Comparison of ENCODE assay signal across 8 cellular contexts in the genomic region with DNA sequence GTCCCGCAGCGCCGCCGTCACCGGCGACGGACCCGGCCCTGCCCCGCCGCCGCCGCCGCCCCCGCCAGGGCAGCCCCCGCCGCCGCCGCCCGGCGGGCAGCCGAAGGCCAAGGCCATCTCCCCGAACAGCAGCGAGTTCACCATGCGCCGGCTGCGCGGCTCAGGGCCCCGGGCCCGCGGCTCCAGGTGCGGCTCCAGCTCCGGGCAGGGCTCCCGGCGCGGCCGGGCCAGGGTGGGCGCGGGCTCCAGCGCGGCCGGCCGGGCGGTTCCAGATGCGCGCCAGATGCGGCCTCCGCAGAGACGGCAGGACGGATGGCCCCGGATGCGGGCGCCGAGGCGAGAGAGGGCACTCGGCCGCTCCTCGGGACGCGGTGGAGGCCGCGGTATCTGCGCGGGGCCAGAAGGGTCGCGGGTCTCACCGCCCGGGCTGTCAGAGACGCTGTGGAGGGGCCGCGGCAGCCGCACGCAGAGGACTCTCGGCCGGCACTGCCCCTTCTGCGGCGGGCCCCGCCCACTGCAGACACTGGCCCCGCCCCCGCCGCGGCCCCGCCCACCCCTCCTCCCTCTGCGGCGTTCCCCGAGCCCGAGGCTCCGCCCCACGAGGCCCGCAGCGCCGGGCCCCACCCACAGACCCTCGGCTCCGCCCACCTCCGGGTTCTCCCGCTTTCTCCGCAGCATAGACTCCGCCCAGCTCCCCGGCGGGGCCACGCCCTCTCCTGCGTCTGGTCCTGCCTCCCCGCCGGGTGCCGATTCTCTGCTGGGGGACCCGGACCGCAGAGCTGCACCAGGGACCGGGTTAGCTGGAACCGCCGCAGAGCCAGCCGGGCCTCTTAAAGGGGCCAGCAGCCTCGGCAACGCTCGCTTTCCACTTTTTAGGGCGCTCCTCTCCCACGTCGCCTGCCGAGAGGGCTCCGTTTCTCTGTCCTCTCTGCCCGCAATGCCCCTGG.
DNase-seq lines count a peak whose midpoint lies in the region; ATAC-seq and TF ChIP-seq lines count a peak whose summit lies in the region.

IFFO2 (minus strand) TSS at position 488 of the 947 bp plus-strand sequence; CDS start at position 144, 344 bp downstream.

- H3K4me3 Mint-ChIP-seq in nephron, result peak within 1 kb of the TSS; percentile 84 to 91 (median 91)

- H3K79me2 ChIP-seq in DND-41 (ENCODE audit: insufficient read depth, low read length), result no peaks in the 10 kb centered on the region

- peaks cover 20% of the 10 kb centered on the region for H3K27me3 ChIP-seq in DND-41 (ENCODE audit: insufficient read depth, low read length, poor library complexity)

- in situ Hi-C loops in KBM-7 (cut with MboI; ENCODE audit: low pct_unique_long_range_greater_than_20kb, low sequenced_read_pairs), result no loop called here

- peak within 1 kb of the TSS; percentile 81 for H2AFZ ChIP-seq in DND-41 (ENCODE audit: low read depth, low read length)

- no peaks in the 10 kb centered on the region for H3K36me3 Mint-ChIP-seq in nephron (ENCODE audit: low read depth)

- peak within 1 kb of the TSS; percentile 96 for H3K4me2 ChIP-seq in DND-41 (ENCODE audit: insufficient read depth, low read length)

- H3K4me1 Mint-ChIP-seq in nephron, result peaks cover 42% of the 10 kb centered on the region

- peak within 1 kb of the TSS; percentile 26 to 70; a peak in 3 of 4 replicates for H3K4me3 ChIP-seq in DND-41 (ENCODE audit: low read depth in 1 of 2, low read length in 2 of 2)
- H3K4me3 ChIP-seq in fibroblast of pulmonary artery (replicated peaks; ENCODE audit: low read depth, low read length), result peak within 1 kb of the TSS; percentile 72

- no peaks in the 10 kb centered on the region for H3K36me3 ChIP-seq in DND-41 (ENCODE audit: insufficient read depth, low read length)

- TF ChIP-seq CTCF in DND-41 (IDR thresholded peaks at IDR 0.05; ENCODE audit: borderline replicate concordance, extremely low read depth, low read length, poor library complexity, severe bottlenecking), result no peak
- TF ChIP-seq CTCF in fibroblast of pulmonary artery (IDR thresholded peaks at IDR 0.05; ENCODE audit: low read length, missing control alignments), result no peak
- TF ChIP-seq CTCF in nephron (IDR thresholded peaks at IDR 0.05; ENCODE audit: unreplicated experiment in 3 of 3), result no peak

- no peak within 1 kb of the TSS for H3K27ac ChIP-seq in DND-41 (ENCODE audit: low read length)

- peak within 1 kb of the TSS in 1 of 3 experiments; percentile 3 for H3K27ac Mint-ChIP-seq in nephron

- peaks cover 33% of the 10 kb centered on the region for H4K20me1 ChIP-seq in DND-41 (ENCODE audit: insufficient read depth, low read length)

- H3K4me1 ChIP-seq in DND-41 (ENCODE audit: insufficient read depth, low read length), result peaks cover 30% of the 10 kb centered on the region

- ATAC-seq in DND-41 (ENCODE audit: insufficient read depth, low read depth), result peak; percentile 89
- peak; percentile 62 for ATAC-seq in GM21723 (IDR thresholded peaks at IDR 0.05; ENCODE audit: unreplicated experiment)

- H3K27me3 Mint-ChIP-seq in nephron (ENCODE audit: low read depth), result peaks cover 58% of the 10 kb centered on the region

- TF ChIP-seq POLR2A in Raji (IDR thresholded peaks at IDR 0.05; ENCODE audit: insufficient read depth, low read depth, low read length), result peak; percentile 40

- no peaks in the 10 kb centered on the region for H3K9me3 Mint-ChIP-seq in nephron

- H3K9ac ChIP-seq in DND-41 (ENCODE audit: low read depth, low read length), result peak within 1 kb of the TSS; percentile 60

- H3K9me3 ChIP-seq in DND-41 (ENCODE audit: insufficient read depth, low read length, severe bottlenecking), result no peaks in the 10 kb centered on the region

- DNase-seq in DND-41, result peak; percentile 96
- DNase-seq in KBM-7, result peak; percentile 90
- peak; percentile 97 for DNase-seq in activated effector memory CD4-positive, alpha-beta T cell treated with Interleukin-2 at 50 U/mL for 16 hours
- peak; percentile 95 for DNase-seq in fibroblast of pulmonary artery (ENCODE audit: low read depth)
- DNase-seq in stimulated activated naive CD4-positive, alpha-beta T cell treated with Interleukin-2 at 50 U/mL for 16 hours (lab: John Stamatoyannopoulos, UW), result peak; percentile 96
